ENCODE assay signal across 9 cellular contexts in genomic region chr20:31684153-31685003, GRCh38. TPM values are rescaled to one million over a fixed set of nuclear protein-coding genes. Genes with fewer than 3 reads are reported as not detected.
DNase-seq lines count a peak whose midpoint lies in the region; ATAC-seq and TF ChIP-seq lines count a peak whose summit lies in the region.
"Had no signal": no experiment of that assay in that cellular context is flagged by ENCODE, and none has a peak within 500 bp of the region (broad histone marks: within the 10 kb centered on the region; RNA-seq: fewer than 3 reads in every experiment).

No MANE protein-coding gene starts in this region.

- no peaks in the 10 kb centered on the region for H3K27me3 Mint-ChIP-seq in CD8-positive, alpha-beta T cell (ENCODE audit: low read depth)

- TF ChIP-seq CTCF in CD8-positive, alpha-beta T cell (IDR thresholded peaks at IDR 0.05) = no peak
- no peak for TF ChIP-seq CTCF in OCI-LY3 (IDR thresholded peaks at IDR 0.05; ENCODE audit: low read depth, low read length)
- TF ChIP-seq CTCF in hepatocyte (IDR thresholded peaks at IDR 0.05; ENCODE audit: poor library complexity) = no peak

- H3K9ac ChIP-seq in OCI-LY3 (ENCODE audit: low read length) = peak overlapping the region; percentile 2; the same call in 1 of the 2 replicates

- peaks cover 66% of the 10 kb centered on the region for H3K79me2 ChIP-seq in OCI-LY3 (ENCODE audit: low read length)
- peaks cover 96% of the 10 kb centered on the region for H3K79me2 ChIP-seq in hepatocyte

- WGBS in hepatocyte (ENCODE audit: low lambda C conversion rate, missing lambda C conversion rate) = 92% methylated on average over 11 of the region's 11 CpGs
- 54 to 62% methylated on average over 11 of the region's 11 CpGs for WGBS in aorta, 2 donors

- CTCF ChIA-PET in CD8-positive, alpha-beta T cell (lab: Charles Lee) = interaction anchor here (0.8 to 5.8 kb wide), 6 partner anchors 9 to 51 kb away, joined by 3 to 36 read pairs (median 4); partner anchors contain the start of gene BCL2L1
- CTCF ChIA-PET in HEK293T (lab: Yijun Ruan, JAX) = interaction anchor here (0.6 to 1.4 kb wide), 2 partner anchors 17 to 23 kb away, joined by 3 read pairs; no protein-coding TSS in a partner anchor

- H3K9me3 ChIP-seq in CD8-positive, alpha-beta T cell (ENCODE audit: low read length) = no peaks in the 10 kb centered on the region
- H3K9me3 ChIP-seq in OCI-LY3 (ENCODE audit: insufficient read depth, low read length) (no peaks in the 10 kb centered on the region), hepatocyte (ENCODE audit: low read depth) (no peaks in the 10 kb centered on the region), aorta (ENCODE audit: control insufficient read depth, low read length) (no peaks in the 10 kb centered on the region)

- POLR2A ChIA-PET in CD8-positive, alpha-beta T cell (lab: Charles Lee) = interaction anchor here (0.7 to 2.7 kb wide), 2 partner anchors 9 to 40 kb away, joined by 3 to 11 read pairs; no protein-coding TSS in a partner anchor
- POLR2A ChIA-PET in HEK293T (lab: Yijun Ruan, JAX) = interaction anchor here (0.6 kb wide), 1 partner anchor 679 kb away, joined by 3 read pairs; no protein-coding TSS in a partner anchor

- peak in 1 of 7 experiments; percentile 16 for DNase-seq in CD8-positive, alpha-beta T cell
- DNase-seq in hepatocyte (ENCODE audit: low spot score) (peak; percentile 7), HEK293T (ENCODE audit: extremely low spot score) (no peak), aorta (no peak), SIG-M5 treated with dmso at 0.1 percent for 504 hours (lab: John Stamatoyannopoulos, UW; ENCODE audit: unreplicated experiment) (no peak)
- DNase-seq: hypothalamus had no signal

- H3K4me3 Mint-ChIP-seq in CD8-positive, alpha-beta T cell = peak overlapping the region; percentile 43

- intact Hi-C loops in CD8-positive, alpha-beta T cell (cut with DNase I, micrococcal nuclease) = no loop called here
- intact Hi-C loops in aorta (cut with DNase I) = no loop called here

- ATAC-seq in CD8-positive, alpha-beta T cell = peak; percentile 81
- ATAC-seq in GM21390 (IDR thresholded peaks at IDR 0.05; ENCODE audit: unreplicated experiment) (peak; percentile 46), aorta (ENCODE audit: low FRiP score) (no peak), HG03342 (IDR thresholded peaks at IDR 0.05; ENCODE audit: unreplicated experiment) (no peak)

- peaks cover 70% of the 10 kb centered on the region for H3K36me3 Mint-ChIP-seq in CD8-positive, alpha-beta T cell

- H3K4me2 ChIP-seq in OCI-LY3 (ENCODE audit: low read length) (peak overlapping the region; percentile 86), hepatocyte (no peak overlapping the region)

- H3K36me3 ChIP-seq in CD8-positive, alpha-beta T cell (ENCODE audit: insufficient read depth, low read length) = peaks cover 8% of the 10 kb centered on the region
- H3K36me3 ChIP-seq in OCI-LY3 (replicated peaks; ENCODE audit: low read depth, low read length) (peaks cover 46% of the 10 kb centered on the region), hepatocyte (replicated peaks; ENCODE audit: insufficient read depth, low read depth) (no peaks in the 10 kb centered on the region), aorta (ENCODE audit: control insufficient read depth in 1 of 2, insufficient read depth in 2 of 2, low read length in 1 of 2) (no peaks in the 10 kb centered on the region)

- H3K4me1 ChIP-seq in CD8-positive, alpha-beta T cell (ENCODE audit: insufficient read depth, low read length) = peaks cover 38% of the 10 kb centered on the region
- H3K4me1 ChIP-seq in OCI-LY3 (ENCODE audit: low read length) (peaks cover 40% of the 10 kb centered on the region), hepatocyte (ENCODE audit: insufficient read depth) (peaks cover 11% of the 10 kb centered on the region), aorta (ENCODE audit: control insufficient read depth in 1 of 2, insufficient read depth in 2 of 2, low read length in 2 of 2) (peaks cover 0 to 1% of the 10 kb centered on the region in 2 donors)

- no peaks in the 10 kb centered on the region for H3K9me2 ChIP-seq in hepatocyte (replicated peaks; ENCODE audit: insufficient read depth)

- H2AFZ ChIP-seq in OCI-LY3 (ENCODE audit: low read depth, low read length) (no peak overlapping the region), hepatocyte (no peak overlapping the region)

- peak overlapping the region; percentile 81 for H3K27ac Mint-ChIP-seq in CD8-positive, alpha-beta T cell

- H3K4me3 ChIP-seq in CD8-positive, alpha-beta T cell (ENCODE audit: low read depth, low read length) = no peak overlapping the region
- peak overlapping the region; percentile 55 for H3K4me3 ChIP-seq in OCI-LY3 (ENCODE audit: low read length)
- no peak overlapping the region for H3K4me3 ChIP-seq in hepatocyte
- no peak overlapping the region for H3K4me3 ChIP-seq in aorta (ENCODE audit: low read length in 2 of 2)

- no peaks in the 10 kb centered on the region for H4K20me1 ChIP-seq in OCI-LY3 (ENCODE audit: insufficient read depth, low read length)
- H4K20me1 ChIP-seq in hepatocyte (ENCODE audit: insufficient read depth, poor library complexity, severe bottlenecking) = peaks cover 18% of the 10 kb centered on the region

- no peaks in the 10 kb centered on the region for H3K27me3 ChIP-seq in CD8-positive, alpha-beta T cell (ENCODE audit: insufficient read depth, low read length)
- H3K27me3 ChIP-seq in OCI-LY3 (ENCODE audit: low read depth, low read length) (no peaks in the 10 kb centered on the region), hepatocyte (no peaks in the 10 kb centered on the region), aorta (ENCODE audit: control insufficient read depth in 1 of 2, insufficient read depth in 2 of 2, low read length in 1 of 2) (no peaks in the 10 kb centered on the region)

- no peaks in the 10 kb centered on the region for H3K9me3 Mint-ChIP-seq in CD8-positive, alpha-beta T cell

- peaks cover 73% of the 10 kb centered on the region for H3K4me1 Mint-ChIP-seq in CD8-positive, alpha-beta T cell (ENCODE audit: low read depth)

- H3K27ac ChIP-seq in CD8-positive, alpha-beta T cell (ENCODE audit: low read depth, low read length) = no peak overlapping the region
- H3K27ac ChIP-seq in OCI-LY3 (ENCODE audit: low read length) (peak overlapping the region; percentile 84), hepatocyte (no peak overlapping the region), aorta (ENCODE audit: low read depth in 1 of 2, low read length in 2 of 2) (peak overlapping the region in 1 of 2 donors; percentile 8)

TF ChIP-seq in HEK293T, 16 proteins besides CTCF, POLR2A, EP300 and RAD21:
- TF ChIP-seq FOXK2 (IDR thresholded peaks at IDR 0.05) (no peak), ARNT (IDR thresholded peaks at IDR 0.05) (no peak), ELF4 (IDR thresholded peaks at IDR 0.05) (no peak), FOXA1 (IDR thresholded peaks at IDR 0.05) (no peak), CTBP1 (IDR thresholded peaks at IDR 0.05; ENCODE audit: borderline replicate concordance) (no peak), L3MBTL2 (conservative IDR thresholded peaks at IDR 0.05) (no peak), HDGF (IDR thresholded peaks at IDR 0.05; ENCODE audit: borderline replicate concordance) (no peak), SP1 (IDR thresholded peaks at IDR 0.05) (no peak), SUZ12 (IDR thresholded peaks at IDR 0.05) (no peak), NFRKB (IDR thresholded peaks at IDR 0.05) (no peak), BHLHE40 (IDR thresholded peaks at IDR 0.05; ENCODE audit: borderline replicate concordance) (no peak), FOXM1 (IDR thresholded peaks at IDR 0.05; ENCODE audit: borderline replicate concordance) (no peak), LEF1 (IDR thresholded peaks at IDR 0.05; ENCODE audit: borderline replicate concordance) (no peak)
- TF ChIP-seq, protein P1, sequence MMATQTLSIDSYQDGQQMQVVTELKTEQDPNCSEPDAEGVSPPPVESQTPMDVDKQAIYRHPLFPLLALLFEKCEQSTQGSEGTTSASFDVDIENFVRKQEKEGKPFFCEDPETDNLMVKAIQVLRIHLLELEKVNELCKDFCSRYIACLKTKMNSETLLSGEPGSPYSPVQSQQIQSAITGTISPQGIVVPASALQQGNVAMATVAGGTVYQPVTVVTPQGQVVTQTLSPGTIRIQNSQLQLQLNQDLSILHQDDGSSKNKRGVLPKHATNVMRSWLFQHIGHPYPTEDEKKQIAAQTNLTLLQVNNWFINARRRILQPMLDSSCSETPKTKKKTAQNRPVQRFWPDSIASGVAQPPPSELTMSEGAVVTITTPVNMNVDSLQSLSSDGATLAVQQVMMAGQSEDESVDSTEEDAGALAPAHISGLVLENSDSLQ (IDR thresholded peaks at IDR 0.05) = no peak

RNA-seq across cellular contexts. Expression of gene BCL2L1, which starts 38.3 kb away (rescaled TPM):
- total RNA-seq in CD8-positive, alpha-beta T cell = 1 to 10 TPM; 9.5 to 9.7 TPM
- total RNA-seq in hepatocyte (139 and 145 TPM in 2 replicates), aorta (100 to 1,000 TPM in 1 of 2 donors, 10 to 100 TPM in 1; 69.1 to 107 TPM)
- polyA plus RNA-seq in hepatocyte (104 and 108 TPM in 2 replicates), aorta (100 to 1,000 TPM; 103 to 104 TPM)

RNA-seq across cellular contexts. Expression of gene COX4I2, which starts 46.7 kb away (rescaled TPM):
- total RNA-seq in CD8-positive, alpha-beta T cell = not detected
- total RNA-seq in hepatocyte (0.68 and 3.6 TPM in 2 replicates), aorta (1 to 10 TPM; 5.2 to 9.5 TPM)
- polyA plus RNA-seq in hepatocyte (0.37 and 3.3 TPM in 2 replicates), aorta (1 to 10 TPM in 1 of 2 donors, not detected in 1; 2.0 TPM)

RNA-seq across cellular contexts. Expression of gene TPX2, which starts 54.7 kb away (rescaled TPM):
- under 1 TPM; 0.62 to 0.75 TPM for total RNA-seq in CD8-positive, alpha-beta T cell
- total RNA-seq in hepatocyte = 22.9 and 23.9 TPM in 2 replicates
- 16.3 and 18.5 TPM in 2 replicates for polyA plus RNA-seq in hepatocyte
- 1 to 10 TPM in 1 of 2 donors, under 1 TPM in 1; 0.75 to 2.1 TPM for total RNA-seq in aorta
- polyA plus RNA-seq in aorta = 1 to 10 TPM; 1.6 to 5.4 TPM

Comparison
In these comparisons a context has a peak if more than half of its experiments do, and no peak if none do; other contexts are left out.
1. ATAC-seq: peak in CD8-positive, alpha-beta T cell (single experiment) and GM21390 (single experiment); none in aorta (single experiment) and HG03342 (single experiment).
2. RNA of gene BCL2L1, which starts 38.3 kb away (total RNA-seq): 139 to 145 TPM in hepatocyte and 69.1 to 107 TPM in aorta; 9.5 to 9.7 TPM in CD8-positive, alpha-beta T cell; every median in the first group is over 4 times any median in the second.